ENCODE assay signal across 8 cellular contexts in the genomic region with DNA sequence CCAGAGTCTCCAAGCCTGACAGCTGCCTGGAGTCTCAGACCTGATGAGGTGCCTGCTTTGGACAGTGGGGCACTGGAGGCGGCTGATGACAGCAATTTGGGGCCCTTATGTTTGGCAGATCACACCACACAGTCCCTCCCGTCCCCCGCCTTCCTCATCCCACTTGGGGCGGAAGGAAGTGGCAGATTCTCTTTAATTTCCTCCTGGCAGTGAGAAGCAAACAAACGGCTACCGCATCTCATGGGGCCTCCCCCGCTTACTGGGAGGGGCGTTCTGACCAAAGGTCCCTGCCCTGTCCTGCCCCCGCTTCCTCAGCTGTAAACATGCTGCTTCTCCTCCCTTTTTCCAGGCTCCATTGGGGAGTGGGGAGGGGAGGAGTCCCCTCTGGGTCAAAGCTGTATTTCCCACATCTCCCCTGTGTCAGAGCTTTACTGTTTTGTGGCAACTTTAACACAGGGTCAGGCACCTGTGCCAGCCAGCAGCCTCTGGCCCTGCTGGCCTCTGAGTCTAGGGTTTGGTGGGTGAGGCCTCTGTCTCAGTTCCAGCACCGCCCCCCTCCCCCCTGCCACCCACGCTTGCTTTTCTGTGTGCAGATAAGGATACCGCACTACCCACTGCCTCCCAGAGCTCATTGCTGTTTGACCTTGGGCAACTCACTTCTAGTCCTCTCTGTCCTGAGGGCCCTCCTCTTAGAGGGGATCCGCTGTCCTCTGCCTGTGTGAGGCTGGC. TPM values are rescaled to one million over a fixed set of nuclear protein-coding genes. Genes with fewer than 3 reads are reported as not detected.
DNase-seq lines count a peak whose midpoint lies in the region; ATAC-seq lines count a peak whose summit lies in the region.

No MANE protein-coding gene starts in this region.

- no peak overlapping the region for H2AFZ ChIP-seq in mesenchymal stem cell (ENCODE audit: low read depth, low read length)

- H3K9me3 Mint-ChIP-seq in CD8-positive, alpha-beta memory T cell: no peaks in the 10 kb centered on the region

- POLR2A ChIA-PET in CD8-positive, alpha-beta memory T cell (lab: Charles Lee): interaction anchor here (0.6 to 3.1 kb wide), 2 partner anchors 9 to 232 kb away, joined by 3 to 18 read pairs; no protein-coding TSS in a partner anchor

- H3K18ac ChIP-seq in mesenchymal stem cell (ENCODE audit: low read depth in 1 of 2, low read length in 2 of 2): peak overlapping the region; percentile 44 to 67

- H2BK15ac ChIP-seq in mesenchymal stem cell (ENCODE audit: low read depth, poor library complexity, severe bottlenecking): peak overlapping the region; percentile 83

- H3K4me1 Mint-ChIP-seq in CD8-positive, alpha-beta memory T cell: peaks cover 88 to 90% (median 89%) of the 10 kb centered on the region in 3 donors

- CTCF ChIA-PET in CD8-positive, alpha-beta memory T cell (lab: Charles Lee): interaction anchor here (0.9 to 8.5 kb wide), 6 partner anchors 14 to 196 kb away, joined by 3 to 91 read pairs (median 4); partner anchors contain the start of genes DDX28 and DUS2

- peak overlapping the region; percentile 4 for H2BK120ac ChIP-seq in mesenchymal stem cell (ENCODE audit: low read depth, low read length)

- H3K27me3 ChIP-seq in CD8-positive, alpha-beta memory T cell (ENCODE audit: insufficient read depth, low read length, poor library complexity, severe bottlenecking): no peaks in the 10 kb centered on the region
- no peaks in the 10 kb centered on the region for H3K27me3 ChIP-seq in mesenchymal stem cell (ENCODE audit: control insufficient read depth in 1 of 2, insufficient read depth in 1 of 2, low read length in 2 of 2)

- H3K4me3 ChIP-seq in CD8-positive, alpha-beta memory T cell (ENCODE audit: low read length): peak overlapping the region; percentile 63
- H3K4me3 ChIP-seq in mesenchymal stem cell (ENCODE audit: insufficient read depth in 1 of 2, low read depth in 1 of 2, low read length in 2 of 2): no peak overlapping the region

- no peak overlapping the region for H2BK5ac ChIP-seq in mesenchymal stem cell (ENCODE audit: low read depth, low read length, poor library complexity, severe bottlenecking)

- H3K4me1 ChIP-seq in CD8-positive, alpha-beta memory T cell (ENCODE audit: insufficient read depth, low read length): peaks cover 90% of the 10 kb centered on the region
- peaks cover 12% of the 10 kb centered on the region for H3K4me1 ChIP-seq in mesenchymal stem cell (ENCODE audit: control insufficient read depth, insufficient read depth, low read depth, low read length)

- H4K91ac ChIP-seq in mesenchymal stem cell (ENCODE audit: low read length): peak overlapping the region; percentile 73

- H3K4me2 ChIP-seq in mesenchymal stem cell (ENCODE audit: low read length, poor library complexity, severe bottlenecking): no peak overlapping the region

- no peak overlapping the region for H2AK5ac ChIP-seq in mesenchymal stem cell (ENCODE audit: low read length, severe bottlenecking)

- H3K79me1 ChIP-seq in mesenchymal stem cell (replicated peaks; ENCODE audit: low read length, poor library complexity, severe bottlenecking): no peaks in the 10 kb centered on the region

- H3K36me3 ChIP-seq in CD8-positive, alpha-beta memory T cell (ENCODE audit: insufficient read depth, low read length): no peaks in the 10 kb centered on the region
- peaks cover 35 to 50% of the 10 kb centered on the region in 2 experiments for H3K36me3 ChIP-seq in mesenchymal stem cell (ENCODE audit: control insufficient read depth in 1 of 2, insufficient read depth in 2 of 2, low read depth in 1 of 2, low read length in 2 of 2)

- H2BK12ac ChIP-seq in mesenchymal stem cell (ENCODE audit: low read length in 2 of 2): peak overlapping the region; percentile 57 to 87

- H3K27ac ChIP-seq in CD8-positive, alpha-beta memory T cell (ENCODE audit: low read depth, low read length): peak overlapping the region; percentile 77
- H3K27ac ChIP-seq in angular gyrus (ENCODE audit: low read depth, low read length) (peak overlapping the region; percentile 87), mesenchymal stem cell (ENCODE audit: low read length, poor library complexity, severe bottlenecking) (no peak overlapping the region)

- 46% methylated on average over 13 of the region's 13 CpGs for WGBS in mesenchymal stem cell

- peak overlapping the region in 1 of 2 experiments; percentile 6 for H3K14ac ChIP-seq in mesenchymal stem cell (ENCODE audit: low read length in 2 of 2)

- peak overlapping the region; percentile 31 for H3K9ac ChIP-seq in mesenchymal stem cell (ENCODE audit: low read length)

- H3K27me3 Mint-ChIP-seq in CD8-positive, alpha-beta memory T cell: no peaks in the 10 kb centered on the region

- H3K27ac Mint-ChIP-seq in CD8-positive, alpha-beta memory T cell: peak overlapping the region; percentile 84 to 97 (median 91)

- H3K4ac ChIP-seq in mesenchymal stem cell (ENCODE audit: low read depth in 1 of 2, low read length in 2 of 2): peak overlapping the region; percentile 56 to 75

- H3K23ac ChIP-seq in mesenchymal stem cell (ENCODE audit: low read length in 2 of 2): no peak overlapping the region

- H4K8ac ChIP-seq in mesenchymal stem cell (ENCODE audit: low read length): peak overlapping the region; percentile 58

- peak; percentile 55 to 78 (median 72) for DNase-seq in CD8-positive, alpha-beta memory T cell
- DNase-seq in T-helper 22 cell (ENCODE audit: low read depth) (peak; percentile 59), mesenchymal stem cell (peak; percentile 38), NCI-H187 treated with DMSO at 0.1 percent for 48 hours (lab: John Stamatoyannopoulos, UW) (no peak), NCI-H748 (lab: John Stamatoyannopoulos, UW; ENCODE audit: unreplicated experiment) (no peak)
- peak; percentile 43 for DNase-seq in stimulated activated CD8-positive, alpha-beta memory T cell treated with anti-CD3 and anti-CD28 coated beads, Interleukin-7, amount 100 ng/mL, for 24 hours (ENCODE audit: low read depth)

- no peak for ATAC-seq in HG03045 (IDR thresholded peaks at IDR 0.05; ENCODE audit: unreplicated experiment)

- H3K36me3 Mint-ChIP-seq in CD8-positive, alpha-beta memory T cell: peaks cover 0 to 16% (median 5%) of the 10 kb centered on the region in 3 donors

- no peaks in the 10 kb centered on the region for H3K9me3 ChIP-seq in CD8-positive, alpha-beta memory T cell (ENCODE audit: low read length)
- no peaks in the 10 kb centered on the region for H3K9me3 ChIP-seq in mesenchymal stem cell (ENCODE audit: control insufficient read depth, low read length)

- peak overlapping the region; percentile 15 to 91 (median 79) for H3K4me3 Mint-ChIP-seq in CD8-positive, alpha-beta memory T cell

RNA-seq across cellular contexts. Expression of gene NFATC3, which starts 5.4 kb away (rescaled TPM):
- 10 to 100 TPM; 91.1 to 95.9 TPM for total RNA-seq in CD8-positive, alpha-beta memory T cell
- 120 TPM for polyA plus RNA-seq in CD8-positive, alpha-beta memory T cell
- 11.8 TPM for polyA plus RNA-seq in mesenchymal stem cell (2013, experiment 1 of 2)
- 11.8 TPM for polyA plus RNA-seq in mesenchymal stem cell (2013, experiment 2 of 2)

RNA-seq across cellular contexts. Expression of gene DUS2, which starts 56.7 kb away (rescaled TPM):
- total RNA-seq in CD8-positive, alpha-beta memory T cell: 10 to 100 TPM; 31.3 to 32.2 TPM
- polyA plus RNA-seq in CD8-positive, alpha-beta memory T cell: 15.3 TPM
- polyA plus RNA-seq in mesenchymal stem cell (2013, experiment 1 of 2): 5.1 TPM
- 5.3 TPM for polyA plus RNA-seq in mesenchymal stem cell (2013, experiment 2 of 2)

RNA-seq across cellular contexts. Expression of gene DDX28, which starts 56.7 kb away (rescaled TPM):
- 10 to 100 TPM; 28.3 to 29.2 TPM for total RNA-seq in CD8-positive, alpha-beta memory T cell
- 31.5 TPM for polyA plus RNA-seq in CD8-positive, alpha-beta memory T cell
- 4.4 TPM for polyA plus RNA-seq in mesenchymal stem cell (2013, experiment 1 of 2)
- polyA plus RNA-seq in mesenchymal stem cell (2013, experiment 2 of 2): 4.6 TPM

Comparison
In these comparisons a context has a peak if more than half of its experiments do, and no peak if none do; other contexts are left out.
1. DNase-seq: peak in CD8-positive, alpha-beta memory T cell (5 of 5), T-helper 22 cell (single experiment), mesenchymal stem cell (single experiment) and stimulated activated CD8-positive, alpha-beta memory T cell treated with anti-CD3 and anti-CD28 coated beads, Interleukin-7, amount 100 ng/mL, for 24 hours (single experiment); none in NCI-H187 treated with DMSO at 0.1 percent for 48 hours (single experiment) and NCI-H748 (single experiment).